ENCODE assay signal across 11 cellular contexts in the genomic region with DNA sequence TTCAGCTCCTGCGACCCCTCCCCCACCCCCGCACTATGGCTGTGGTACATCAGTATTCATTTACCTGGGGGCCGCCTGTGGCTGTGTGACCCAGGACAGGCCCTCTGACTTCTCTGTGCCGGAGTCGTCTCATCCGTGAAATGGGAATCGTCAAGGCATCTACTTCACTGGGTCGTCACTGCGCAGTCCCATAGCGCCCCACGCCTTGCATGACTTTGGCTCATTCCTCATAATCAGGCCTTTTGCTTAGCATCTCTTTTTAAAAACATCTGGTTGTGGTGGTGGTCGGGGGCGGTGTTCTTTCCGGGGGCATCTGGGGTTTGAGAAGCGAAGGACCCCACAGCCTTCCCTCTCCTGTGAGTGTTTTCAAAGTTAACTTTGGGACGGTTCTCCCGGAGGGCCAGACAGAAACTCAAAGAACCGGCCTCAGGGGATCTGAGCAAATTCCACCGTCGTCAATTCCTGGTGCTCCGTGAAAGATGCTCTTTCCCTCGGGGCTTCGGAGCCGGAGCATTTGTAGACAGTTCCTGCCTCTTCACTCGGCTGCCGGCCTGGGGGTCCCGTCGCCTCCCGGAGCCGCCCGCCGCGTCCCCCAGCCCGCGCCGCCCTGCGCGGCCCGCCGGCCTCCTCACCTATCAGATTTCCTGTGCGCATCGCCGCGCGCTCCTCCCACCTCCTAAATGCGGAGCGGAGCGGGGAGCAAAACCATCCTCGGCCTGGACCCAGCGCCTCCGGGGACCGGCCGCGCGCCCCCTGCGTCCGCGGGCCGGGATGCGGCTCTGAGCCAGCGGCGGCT. TPM values are rescaled to one million over a fixed set of nuclear protein-coding genes. Genes with fewer than 3 reads are reported as not detected.
DNase-seq lines count a peak whose midpoint lies in the region; ATAC-seq and TF ChIP-seq lines count a peak whose summit lies in the region.
"Had no signal": no experiment of that assay in that cellular context is flagged by ENCODE, and none has a peak within 500 bp of the region (broad histone marks: within the 10 kb centered on the region; RNA-seq: fewer than 3 reads in every experiment).

A gene with protein sequence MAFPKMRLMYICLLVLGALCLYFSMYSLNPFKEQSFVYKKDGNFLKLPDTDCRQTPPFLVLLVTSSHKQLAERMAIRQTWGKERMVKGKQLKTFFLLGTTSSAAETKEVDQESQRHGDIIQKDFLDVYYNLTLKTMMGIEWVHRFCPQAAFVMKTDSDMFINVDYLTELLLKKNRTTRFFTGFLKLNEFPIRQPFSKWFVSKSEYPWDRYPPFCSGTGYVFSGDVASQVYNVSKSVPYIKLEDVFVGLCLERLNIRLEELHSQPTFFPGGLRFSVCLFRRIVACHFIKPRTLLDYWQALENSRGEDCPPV (plus strand): TSS at position 708 of the 796 bp plus-strand sequence. CDS start 47,620 bp downstream, outside the sequence.

- no peak within 1 kb of the TSS for H3K9ac ChIP-seq in adipocyte (ENCODE audit: low read length)

- no peak within 1 kb of the TSS for H3K27ac ChIP-seq in suprapubic skin

- H3K4me3 ChIP-seq in adipocyte (ENCODE audit: low read length) (peak within 1 kb of the TSS; percentile 59), suprapubic skin (peak within 1 kb of the TSS; percentile 30)

- peaks cover 3% of the 10 kb centered on the region for H3K4me1 ChIP-seq in adipocyte (ENCODE audit: control insufficient read depth, insufficient read depth, low read length)
- H3K4me1 ChIP-seq in suprapubic skin: peaks cover 4% of the 10 kb centered on the region
- H3K4me1 ChIP-seq: BE2C had no signal

- ATAC-seq in HG03342 (IDR thresholded peaks at IDR 0.05; ENCODE audit: unreplicated experiment): no peak
- no peak for ATAC-seq in GM21515 (IDR thresholded peaks at IDR 0.05; ENCODE audit: unreplicated experiment)

- DNase-seq in NCI-H510A (lab: John Stamatoyannopoulos, UW) (peak; percentile 27), NCI-H510A treated with DMSO at 0.1 percent for 48 hours (lab: John Stamatoyannopoulos, UW) (no peak), adipocyte (ENCODE audit: low read depth) (peak; percentile 80), iris pigment epithelial cell (ENCODE audit: low read depth) (peak; percentile 38), suprapubic skin (ENCODE audit: low spot score in 2 of 2) (no peak), hippocampal formation (lab: John Stamatoyannopoulos, UW) (no peak)
- DNase-seq: BE2C; SIG-M5; stimulated activated CD4-positive, alpha-beta T cell treated with anti-CD3 and anti-CD28 coated beads, Interleukin-2, amount 100 ng/mL, for 48 hours had no signal

- H3K36me3 ChIP-seq in adipocyte (ENCODE audit: control insufficient read depth, insufficient read depth, low read length, severe bottlenecking) (no peaks in the 10 kb centered on the region), suprapubic skin (no peaks in the 10 kb centered on the region)
- H3K36me3 ChIP-seq: BE2C had no signal

- 15% methylated on average over 18 of the region's 62 CpGs for WGBS in suprapubic skin

- TF ChIP-seq CTCF in suprapubic skin (IDR thresholded peaks at IDR 0.05): no peak

- no peak for TF ChIP-seq POLR2A in suprapubic skin (IDR thresholded peaks at IDR 0.05)

- no peak for TF ChIP-seq EP300 in suprapubic skin (IDR thresholded peaks at IDR 0.05)

- H3K9me3 ChIP-seq in adipocyte (ENCODE audit: control insufficient read depth, low read length) (no peaks in the 10 kb centered on the region), suprapubic skin (no peaks in the 10 kb centered on the region)
- H3K9me3 ChIP-seq: BE2C had no signal

- H3K27me3 ChIP-seq in adipocyte (replicated peaks; ENCODE audit: control insufficient read depth, insufficient read depth, low read length) (peaks cover 65% of the 10 kb centered on the region), suprapubic skin (peaks cover 44% of the 10 kb centered on the region)

RNA-seq across cellular contexts. Expression of the gene that starts here (rescaled TPM):
- 1 to 10 TPM in 3 of 4 donors, under 1 TPM in 1; 0.89 to 5.9 (median 3.1) TPM for total RNA-seq in suprapubic skin

Comparison
In these comparisons a context has a peak if more than half of its experiments do, and no peak if none do; other contexts are left out.
1. DNase-seq: peak in NCI-H510A (single experiment), adipocyte (single experiment) and iris pigment epithelial cell (single experiment); none in NCI-H510A treated with DMSO at 0.1 percent for 48 hours (single experiment), suprapubic skin (0 of 2) and hippocampal formation (0 of 2).